ENCODE assay signal across 22 cellular contexts in genomic region chr6:153328194-153328593, GRCh38.
"Had no signal": no experiment of that assay in that cellular context is flagged by ENCODE, and none has a peak within 500 bp of the region (broad histone marks: within the 10 kb centered on the region; RNA-seq: fewer than 3 reads in every experiment).

No MANE protein-coding gene starts in this region.

- H2AFZ ChIP-seq: hepatocyte had no signal

- H3K27me3 Mint-ChIP-seq: activated CD8-positive, alpha-beta T cell treated with anti-CD3 and anti-CD28 coated beads for 36 hours; activated naive CD4-positive, alpha-beta T cell treated with anti-CD3 and anti-CD28 coated beads, Interleukin-2, amount 10 ng/mL, durations not matched to agents 7 days and 5 days; activated naive CD8-positive, alpha-beta T cell treated with anti-CD3 and anti-CD28 coated beads, Interleukin-2, amount 50 U/mL, for 24 hours; activated T-cell treated with anti-CD3 and anti-CD28 coated beads, Interleukin-2, amount 50 U/mL, for 24 hours had no signal

- H3K36me3 Mint-ChIP-seq: activated naive CD4-positive, alpha-beta T cell treated with anti-CD3 and anti-CD28 coated beads, Interleukin-2, amount 10 ng/mL, durations not matched to agents 7 days and 5 days had no signal

- H3K9me3 Mint-ChIP-seq: activated CD8-positive, alpha-beta T cell treated with anti-CD3 and anti-CD28 coated beads for 36 hours; activated naive CD4-positive, alpha-beta T cell treated with anti-CD3 and anti-CD28 coated beads, Interleukin-2, amount 10 ng/mL, durations not matched to agents 7 days and 5 days; nephron had no signal

- H3K9me3 ChIP-seq: esophagus squamous epithelium, lower lobe of right lung, tibial artery, vagina had no signal

- H3K27ac ChIP-seq: esophagus squamous epithelium, hepatocyte, lower lobe of right lung, tibial artery, vagina had no signal

- H3K4me3 Mint-ChIP-seq: activated CD8-positive, alpha-beta T cell treated with anti-CD3 and anti-CD28 coated beads for 36 hours; activated naive CD4-positive, alpha-beta T cell treated with anti-CD3 and anti-CD28 coated beads, Interleukin-2, amount 10 ng/mL, durations not matched to agents 7 days and 5 days; activated naive CD8-positive, alpha-beta T cell treated with anti-CD3 and anti-CD28 coated beads, Interleukin-2, amount 50 U/mL, for 24 hours; activated T-cell treated with anti-CD3 and anti-CD28 coated beads, Interleukin-2, amount 50 U/mL, for 24 hours; nephron had no signal

- H3K36me3 ChIP-seq: esophagus squamous epithelium, lower lobe of right lung, tibial artery, vagina had no signal

- H3K27ac Mint-ChIP-seq: activated CD8-positive, alpha-beta T cell treated with anti-CD3 and anti-CD28 coated beads for 36 hours; activated naive CD4-positive, alpha-beta T cell treated with anti-CD3 and anti-CD28 coated beads, Interleukin-2, amount 10 ng/mL, durations not matched to agents 7 days and 5 days; activated naive CD8-positive, alpha-beta T cell treated with anti-CD3 and anti-CD28 coated beads, Interleukin-2, amount 50 U/mL, for 24 hours; activated T-cell treated with anti-CD3 and anti-CD28 coated beads, Interleukin-2, amount 50 U/mL, for 24 hours; nephron had no signal

- DNase-seq: activated CD4-positive, alpha-beta T cell treated with anti-CD3 and anti-CD28 coated beads for 48 hours; activated CD4-positive, CD25-positive, alpha-beta regulatory T cell; activated CD8-positive, alpha-beta T cell treated with anti-CD3 and anti-CD28 coated beads for 36 hours; activated effector memory CD4-positive, alpha-beta T cell treated with Interleukin-2 at 50 U/mL for 16 hours; activated naive CD4-positive, alpha-beta T cell treated with anti-CD3 and anti-CD28 coated beads, Interleukin-2, amount 10 ng/mL, durations not matched to agents 7 days and 5 days; activated naive CD8-positive, alpha-beta T cell treated with anti-CD3 and anti-CD28 coated beads, Interleukin-2, amount 50 U/mL, for 24 hours; activated T-cell treated with anti-CD3 and anti-CD28 coated beads, Interleukin-2, amount 50 U/mL, for 24 hours; anterior cingulate cortex; cerebellar nuclear complex; cortex of kidney; esophagus squamous epithelium; islet precursor cell; left colon; lower lobe of right lung; nucleus accumbens; stimulated activated CD8-positive, alpha-beta memory T cell treated with anti-CD3 and anti-CD28 coated beads, Interleukin-4, amount 100 ng/mL, for 48 hours; stimulated activated naive CD4-positive, alpha-beta T cell; T1000; tibial artery had no signal

- H3K4me3 ChIP-seq: esophagus squamous epithelium, hepatocyte, lower lobe of right lung, tibial artery, vagina had no signal

- H3K4me2 ChIP-seq: hepatocyte had no signal

- H3K4me1 Mint-ChIP-seq: activated naive CD4-positive, alpha-beta T cell treated with anti-CD3 and anti-CD28 coated beads, Interleukin-2, amount 10 ng/mL, durations not matched to agents 7 days and 5 days; activated naive CD8-positive, alpha-beta T cell treated with anti-CD3 and anti-CD28 coated beads, Interleukin-2, amount 50 U/mL, for 24 hours; nephron had no signal

- H3K4me1 ChIP-seq: esophagus squamous epithelium, lower lobe of right lung, tibial artery, vagina had no signal

- H3K27me3 ChIP-seq: esophagus squamous epithelium, hepatocyte, tibial artery, vagina had no signal
